8 cellular contexts compared by ENCODE assay signal in genomic region chr2:104872866-104873688, GRCh38. TPM values are rescaled to one million over a fixed set of nuclear protein-coding genes. Genes with fewer than 3 reads are reported as not detected.
DNase-seq lines count a peak whose midpoint lies in the region; ATAC-seq and TF ChIP-seq lines count a peak whose summit lies in the region.

No MANE protein-coding gene starts in this region.

- H3K27me3 ChIP-seq in upper lobe of right lung, result peaks cover 58% of the 10 kb centered on the region

- H3K27me3 Mint-ChIP-seq in activated naive CD4-positive, alpha-beta T cell treated with anti-CD3 and anti-CD28 coated beads, Interleukin-2, amount 10 ng/mL, durations not matched to agents 7 days and 5 days, result peaks cover 79% of the 10 kb centered on the region
- peaks cover 48 to 51% of the 10 kb centered on the region in 2 donors for H3K27me3 Mint-ChIP-seq in natural killer cell (ENCODE audit: low read depth in 2 of 2)

- CTCF ChIA-PET in activated naive CD4-positive, alpha-beta T cell treated with anti-CD3 and anti-CD28 coated beads, Interleukin-2, amount 10 ng/mL, durations not matched to agents 7 days and 5 days (lab: Charles Lee), result interaction anchor here (1.0 to 2.9 kb wide), 3 partner anchors 8 to 103 kb away, joined by 3 to 27 read pairs (median 3); no protein-coding TSS in a partner anchor
- CTCF ChIA-PET in HEK293 (lab: Yijun Ruan, JAX), result interaction anchor here (0.7 to 2.3 kb wide), 7 partner anchors 10 to 944 kb away, joined by 3 to 6 read pairs (median 3); no protein-coding TSS in a partner anchor

- H3K4me1 Mint-ChIP-seq in activated naive CD4-positive, alpha-beta T cell treated with anti-CD3 and anti-CD28 coated beads, Interleukin-2, amount 10 ng/mL, durations not matched to agents 7 days and 5 days, result peaks cover 14% of the 10 kb centered on the region
- peaks cover 12 to 22% of the 10 kb centered on the region in 2 donors for H3K4me1 Mint-ChIP-seq in natural killer cell

- TF ChIP-seq CTCF in HEK293 (tag by site-specific recombination; IDR thresholded peaks at IDR 0.05) (peak; percentile 81), WI38 (IDR thresholded peaks at IDR 0.05; ENCODE audit: low read depth, low read length) (peak; percentile 20; the same call in 1 of the 2 replicates), fibroblast of the aortic adventitia (IDR thresholded peaks at IDR 0.05; ENCODE audit: insufficient read depth, low read length) (peak; percentile 56), natural killer cell (IDR thresholded peaks at IDR 0.05) (peak; percentile 18), upper lobe of right lung (IDR thresholded peaks at IDR 0.05) (peak; percentile 48)

- peak overlapping the region; percentile 81 for H3K27ac ChIP-seq in HEK293 (ENCODE audit: extremely low read depth, low read depth, low read length)
- no peak overlapping the region for H3K27ac ChIP-seq in upper lobe of right lung

- intact Hi-C loops in natural killer cell (cut with micrococcal nuclease), result no loop called here
- intact Hi-C loops in upper lobe of right lung (cut with DNase I), result no loop called here

- peak overlapping the region; percentile 42 for H3K4me3 ChIP-seq in HEK293 (ENCODE audit: low read depth, low read length)
- H3K4me3 ChIP-seq in WI38 (ENCODE audit: low read depth, low read length), result peak overlapping the region; percentile 37
- H3K4me3 ChIP-seq in fibroblast of the aortic adventitia (ENCODE audit: low read depth, low read length), result peak overlapping the region; percentile 58
- H3K4me3 ChIP-seq in upper lobe of right lung, result peak overlapping the region; percentile 62

- DNase-seq in activated naive CD4-positive, alpha-beta T cell treated with anti-CD3 and anti-CD28 coated beads, Interleukin-2, amount 10 ng/mL, durations not matched to agents 7 days and 5 days, result peak; percentile 74
- DNase-seq in activated naive CD4-positive, alpha-beta T cell (lab: John Stamatoyannopoulos, UW), result no peak
- peak; percentile 61 for DNase-seq in M059J (ENCODE audit: low read depth)
- peak; percentile 58 for DNase-seq in fibroblast of the aortic adventitia (ENCODE audit: low read depth)
- peak; percentile 28 for DNase-seq in natural killer cell
- DNase-seq in upper lobe of right lung, result peak; percentile 80

- H3K36me3 ChIP-seq in HEK293 (ENCODE audit: control insufficient read depth in 2 of 2, insufficient read depth in 1 of 2, low read length in 2 of 2) (no peaks in the 10 kb centered on the region), upper lobe of right lung (no peaks in the 10 kb centered on the region)

- H3K4me1 ChIP-seq in HEK293 (ENCODE audit: control insufficient read depth, insufficient read depth, low read length) (peaks cover 4% of the 10 kb centered on the region; the same call in 1 of the 2 replicates), upper lobe of right lung (peaks cover 13% of the 10 kb centered on the region)

- H3K9me3 Mint-ChIP-seq in activated naive CD4-positive, alpha-beta T cell treated with anti-CD3 and anti-CD28 coated beads, Interleukin-2, amount 10 ng/mL, durations not matched to agents 7 days and 5 days, result no peaks in the 10 kb centered on the region
- no peaks in the 10 kb centered on the region for H3K9me3 Mint-ChIP-seq in natural killer cell

- peak; percentile 65 to 86 (median 80) for ATAC-seq in natural killer cell
- peak; percentile 87 for ATAC-seq in upper lobe of right lung

- no peak overlapping the region for H3K27ac Mint-ChIP-seq in activated naive CD4-positive, alpha-beta T cell treated with anti-CD3 and anti-CD28 coated beads, Interleukin-2, amount 10 ng/mL, durations not matched to agents 7 days and 5 days
- H3K27ac Mint-ChIP-seq in natural killer cell, result no peak overlapping the region

- peak overlapping the region; percentile 51 for H3K4me3 Mint-ChIP-seq in activated naive CD4-positive, alpha-beta T cell treated with anti-CD3 and anti-CD28 coated beads, Interleukin-2, amount 10 ng/mL, durations not matched to agents 7 days and 5 days
- peak overlapping the region; percentile 57 for H3K4me3 Mint-ChIP-seq in natural killer cell

- POLR2A ChIA-PET in HEK293 (lab: Yijun Ruan, JAX), result interaction anchor here (1.5 kb wide), 1 partner anchor 19 kb away, joined by 6 read pairs; the partner anchor contains the start of gene POU3F3

- H3K36me3 Mint-ChIP-seq in activated naive CD4-positive, alpha-beta T cell treated with anti-CD3 and anti-CD28 coated beads, Interleukin-2, amount 10 ng/mL, durations not matched to agents 7 days and 5 days, result no peaks in the 10 kb centered on the region
- no peaks in the 10 kb centered on the region for H3K36me3 Mint-ChIP-seq in natural killer cell

- H3K9me3 ChIP-seq in HEK293 (ENCODE audit: control insufficient read depth, insufficient read depth, low read depth, low read length) (no peaks in the 10 kb centered on the region), upper lobe of right lung (no peaks in the 10 kb centered on the region)

TF ChIP-seq in HEK293, 187 proteins besides CTCF, POLR2A, EP300 and RAD21 (continues in another document):
- no peak for TF ChIP-seq ZNF155 (tag by site-specific recombination; IDR thresholded peaks at IDR 0.05)
- TF ChIP-seq, protein P1, sequence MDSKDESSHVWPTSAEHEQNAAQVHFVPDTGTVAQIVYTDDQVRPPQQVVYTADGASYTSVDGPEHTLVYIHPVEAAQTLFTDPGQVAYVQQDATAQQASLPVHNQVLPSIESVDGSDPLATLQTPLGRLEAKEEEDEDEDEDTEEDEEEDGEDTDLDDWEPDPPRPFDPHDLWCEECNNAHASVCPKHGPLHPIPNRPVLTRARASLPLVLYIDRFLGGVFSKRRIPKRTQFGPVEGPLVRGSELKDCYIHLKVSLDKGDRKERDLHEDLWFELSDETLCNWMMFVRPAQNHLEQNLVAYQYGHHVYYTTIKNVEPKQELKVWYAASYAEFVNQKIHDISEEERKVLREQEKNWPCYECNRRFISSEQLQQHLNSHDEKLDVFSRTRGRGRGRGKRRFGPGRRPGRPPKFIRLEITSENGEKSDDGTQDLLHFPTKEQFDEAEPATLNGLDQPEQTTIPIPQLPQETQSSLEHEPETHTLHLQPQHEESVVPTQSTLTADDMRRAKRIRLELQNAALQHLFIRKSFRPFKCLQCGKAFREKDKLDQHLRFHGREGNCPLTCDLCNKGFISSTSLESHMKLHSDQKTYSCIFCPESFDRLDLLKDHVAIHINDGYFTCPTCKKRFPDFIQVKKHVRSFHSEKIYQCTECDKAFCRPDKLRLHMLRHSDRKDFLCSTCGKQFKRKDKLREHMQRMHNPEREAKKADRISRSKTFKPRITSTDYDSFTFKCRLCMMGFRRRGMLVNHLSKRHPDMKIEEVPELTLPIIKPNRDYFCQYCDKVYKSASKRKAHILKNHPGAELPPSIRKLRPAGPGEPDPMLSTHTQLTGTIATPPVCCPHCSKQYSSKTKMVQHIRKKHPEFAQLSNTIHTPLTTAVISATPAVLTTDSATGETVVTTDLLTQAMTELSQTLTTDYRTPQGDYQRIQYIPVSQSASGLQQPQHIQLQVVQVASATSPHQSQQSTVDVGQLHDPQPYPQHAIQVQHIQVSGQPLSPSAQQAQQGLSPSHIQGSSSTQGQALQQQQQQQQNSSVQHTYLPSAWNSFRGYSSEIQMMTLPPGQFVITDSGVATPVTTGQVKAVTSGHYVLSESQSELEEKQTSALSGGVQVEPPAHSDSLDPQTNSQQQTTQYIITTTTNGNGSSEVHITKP (tag by site-specific recombination; IDR thresholded peaks at IDR 0.05), result no peak
- TF ChIP-seq, protein P2, sequence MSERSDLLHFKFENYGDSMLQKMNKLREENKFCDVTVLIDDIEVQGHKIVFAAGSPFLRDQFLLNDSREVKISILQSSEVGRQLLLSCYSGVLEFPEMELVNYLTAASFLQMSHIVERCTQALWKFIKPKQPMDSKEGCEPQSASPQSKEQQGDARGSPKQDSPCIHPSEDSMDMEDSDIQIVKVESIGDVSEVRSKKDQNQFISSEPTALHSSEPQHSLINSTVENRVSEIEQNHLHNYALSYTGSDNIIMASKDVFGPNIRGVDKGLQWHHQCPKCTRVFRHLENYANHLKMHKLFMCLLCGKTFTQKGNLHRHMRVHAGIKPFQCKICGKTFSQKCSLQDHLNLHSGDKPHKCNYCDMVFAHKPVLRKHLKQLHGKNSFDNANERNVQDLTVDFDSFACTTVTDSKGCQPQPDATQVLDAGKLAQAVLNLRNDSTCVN (tag by site-specific recombination; optimal IDR thresholded peaks at IDR 0.05), result peak; percentile 83
- no peak for TF ChIP-seq KLF16 (tag by site-specific recombination; IDR thresholded peaks at IDR 0.05)
- no peak for TF ChIP-seq GFI1B (tag by site-specific recombination; IDR thresholded peaks at IDR 0.05)
- no peak for TF ChIP-seq ZNF571 (tag by site-specific recombination; IDR thresholded peaks at IDR 0.05)
- TF ChIP-seq ZNF776 (tag by site-specific recombination; IDR thresholded peaks at IDR 0.05; ENCODE audit: borderline replicate concordance), result no peak
- no peak for TF ChIP-seq IKZF3 (tag by site-specific recombination; IDR thresholded peaks at IDR 0.05)
- no peak for TF ChIP-seq HOXA7 (CRISPR knock-in tag; IDR thresholded peaks at IDR 0.05; ENCODE audit: borderline replicate concordance)
- 0 out of 2 replicates have a peak, but pooled peaks have one; percentile 23 for TF ChIP-seq EGR2 (tag by site-specific recombination; IDR thresholded peaks at IDR 0.05; ENCODE audit: low read depth)
- no peak for TF ChIP-seq ZNF140 (tag by site-specific recombination; IDR thresholded peaks at IDR 0.05)
- no peak for TF ChIP-seq PATZ1 (tag by site-specific recombination; IDR thresholded peaks at IDR 0.05)
- TF ChIP-seq BCL11B (tag by site-specific recombination; IDR thresholded peaks at IDR 0.05; ENCODE audit: low read depth), result no peak
- no peak for TF ChIP-seq ZXDB (tag by site-specific recombination; IDR thresholded peaks at IDR 0.05)
- no peak for TF ChIP-seq GLIS1 (tag by site-specific recombination; IDR thresholded peaks at IDR 0.05)

RNA-seq across cellular contexts. Expression of gene POU3F3, which starts 19.2 kb away (rescaled TPM):
- total RNA-seq in M059J (2014; rRNA removed; shearing (Covaris generic)), result 1.0 and 1.2 TPM in 2 replicates
- total RNA-seq in fibroblast of the aortic adventitia (ENCODE audit: low replicate concordance), result not detected in 2 replicates
- total RNA-seq in natural killer cell, result not detected
- not detected for total RNA-seq in upper lobe of right lung

Comparison
In these comparisons a context has a peak if more than half of its experiments do, and no peak if none do; other contexts are left out.
1. DNase-seq: peak in activated naive CD4-positive, alpha-beta T cell treated with anti-CD3 and anti-CD28 coated beads, Interleukin-2, amount 10 ng/mL, durations not matched to agents 7 days and 5 days (single experiment), M059J (single experiment), fibroblast of the aortic adventitia (single experiment), natural killer cell (single experiment) and upper lobe of right lung (single experiment); none in activated naive CD4-positive, alpha-beta T cell (0 of 4).
2. CTCF ChIP-seq: peak in every context shown above with its lines; median percentile 81 in HEK293; 56 in fibroblast of the aortic adventitia; 48 in upper lobe of right lung; 20 in WI38; 18 in natural killer cell.
3. Peak in every context shown above with its lines, with median percentiles within 50 percentile points of each other: H3K4me3 ChIP-seq.